In genomic region chr1:111852216-111852615, GRCh38 we compare ENCODE assay signal across 24 cellular contexts.
A peak's percentile ranks its signal among the peaks of the same experiment; 100 is the strongest.
DNase-seq lines count a peak whose midpoint lies in the region; ATAC-seq and TF ChIP-seq lines count a peak whose summit lies in the region.
"Had no signal": no experiment of that assay in that cellular context is flagged by ENCODE, and none has a peak within 500 bp of the region (broad histone marks: within the 10 kb centered on the region; RNA-seq: fewer than 3 reads in every experiment).

No MANE protein-coding gene starts in this region.

- POLR2A ChIA-PET in activated CD4-positive, alpha-beta memory T cell treated with anti-CD3 and anti-CD28 coated beads for 36 hours (lab: Charles Lee), result no interaction called here

- no peaks in the 10 kb centered on the region for H3K36me3 ChIP-seq in H7 (replicated peaks; ENCODE audit: control insufficient read depth, insufficient read depth, low read length)
- H3K36me3 ChIP-seq: esophagus muscularis mucosa, left lung, upper lobe of right lung had no signal

- peaks cover 2% of the 10 kb centered on the region for H3K27me3 Mint-ChIP-seq in brain
- H3K27me3 Mint-ChIP-seq in activated CD4-positive, alpha-beta memory T cell treated with anti-CD3 and anti-CD28 coated beads for 36 hours, result peaks cover 17% of the 10 kb centered on the region
- H3K27me3 Mint-ChIP-seq: activated naive CD4-positive, alpha-beta T cell treated with anti-CD3 and anti-CD28 coated beads, Interleukin-2, amount 10 ng/mL, durations not matched to agents 7 days and 5 days had no signal

- peak overlapping the region; percentile 0 to 81 (median 72) for H3K27ac Mint-ChIP-seq in brain
- no peak overlapping the region for H3K27ac Mint-ChIP-seq in activated CD4-positive, alpha-beta memory T cell treated with anti-CD3 and anti-CD28 coated beads for 36 hours
- H3K27ac Mint-ChIP-seq: activated naive CD4-positive, alpha-beta T cell treated with anti-CD3 and anti-CD28 coated beads, Interleukin-2, amount 10 ng/mL, durations not matched to agents 7 days and 5 days; activated T-helper 1 cell treated with anti-CD3 and anti-CD28 coated beads, Interleukin-12 subunit alpha, Interleukin-12 subunit beta, Interleukin-2, Interleukin-4 antibody, amounts not matched to agents 30 ng/mL and 10 ng/mL and 1 ng/mL, durations not matched to agents 14 hours and 24 hours and 36 hours; naive B cell; stimulated activated effector memory CD8-positive, alpha-beta T cell treated with anti-CD3 and anti-CD28 coated beads, Interleukin-12 subunit alpha, Interleukin-12 subunit beta, amount 100 ng/mL, for 72 hours; T-helper 17 cell had no signal

- H3K9me3 Mint-ChIP-seq in brain, result peaks cover 0 to 4% (median 0%) of the 10 kb centered on the region in 5 experiments
- no peaks in the 10 kb centered on the region for H3K9me3 Mint-ChIP-seq in activated CD4-positive, alpha-beta memory T cell treated with anti-CD3 and anti-CD28 coated beads for 36 hours
- H3K9me3 Mint-ChIP-seq: activated naive CD4-positive, alpha-beta T cell treated with anti-CD3 and anti-CD28 coated beads, Interleukin-2, amount 10 ng/mL, durations not matched to agents 7 days and 5 days; activated T-helper 1 cell treated with anti-CD3 and anti-CD28 coated beads, Interleukin-12 subunit alpha, Interleukin-12 subunit beta, Interleukin-2, Interleukin-4 antibody, amounts not matched to agents 30 ng/mL and 10 ng/mL and 1 ng/mL, durations not matched to agents 14 hours and 24 hours and 36 hours; naive B cell; stimulated activated effector memory CD8-positive, alpha-beta T cell treated with anti-CD3 and anti-CD28 coated beads, Interleukin-12 subunit alpha, Interleukin-12 subunit beta, amount 100 ng/mL, for 72 hours had no signal

- CTCF ChIA-PET in activated CD4-positive, alpha-beta memory T cell treated with anti-CD3 and anti-CD28 coated beads for 36 hours (lab: Charles Lee), result no interaction called here

- no peak overlapping the region for H3K4me3 ChIP-seq in H7 (ENCODE audit: insufficient read depth, low read depth, low read length)
- H3K4me3 ChIP-seq: coronary artery, esophagus muscularis mucosa, left lung, smooth muscle cell, upper lobe of right lung had no signal

- peak; percentile 50 for DNase-seq in D341Med (ENCODE audit: low spot score)
- peak; percentile 51 for DNase-seq in H7
- peak; percentile 30 to 75 for DNase-seq in NCI-H446 (lab: John Stamatoyannopoulos, UW)
- no peak for DNase-seq in activated CD4-positive, alpha-beta memory T cell treated with anti-CD3 and anti-CD28 coated beads for 36 hours
- no peak for DNase-seq in activated CD4-positive, alpha-beta T cell treated with anti-CD3 and anti-CD28 coated beads for 1 hour
- no peak for DNase-seq in NOMO-1 treated with dmso at 0.1 percent for 144 hours (lab: John Stamatoyannopoulos, UW; ENCODE audit: unreplicated experiment)
- DNase-seq: activated CD4-positive, alpha-beta T cell treated with anti-CD3 and anti-CD28 coated beads, Interleukin-2, amount 50 U/mL, for 1 hour; activated naive CD4-positive, alpha-beta T cell treated with anti-CD3 and anti-CD28 coated beads, Interleukin-2, amount 10 ng/mL, durations not matched to agents 7 days and 5 days; amniotic stem cell; DND-41; foreskin melanocyte; naive B cell; NCI-H510A; SK-N-SH; T-helper 17 cell; upper lobe of right lung had no signal

- H3K4me1 Mint-ChIP-seq in brain, result peaks cover 70% of the 10 kb centered on the region
- no peaks in the 10 kb centered on the region for H3K4me1 Mint-ChIP-seq in activated CD4-positive, alpha-beta memory T cell treated with anti-CD3 and anti-CD28 coated beads for 36 hours (ENCODE audit: low read depth)
- H3K4me1 Mint-ChIP-seq: activated naive CD4-positive, alpha-beta T cell treated with anti-CD3 and anti-CD28 coated beads, Interleukin-2, amount 10 ng/mL, durations not matched to agents 7 days and 5 days; naive B cell; stimulated activated effector memory CD8-positive, alpha-beta T cell treated with anti-CD3 and anti-CD28 coated beads, Interleukin-12 subunit alpha, Interleukin-12 subunit beta, amount 100 ng/mL, for 72 hours had no signal

- peak overlapping the region in 2 of 5 experiments; percentile 8 to 11 for H3K4me3 Mint-ChIP-seq in brain
- H3K4me3 Mint-ChIP-seq in activated CD4-positive, alpha-beta memory T cell treated with anti-CD3 and anti-CD28 coated beads for 36 hours, result no peak overlapping the region
- H3K4me3 Mint-ChIP-seq: activated naive CD4-positive, alpha-beta T cell treated with anti-CD3 and anti-CD28 coated beads, Interleukin-2, amount 10 ng/mL, durations not matched to agents 7 days and 5 days; activated T-helper 1 cell treated with anti-CD3 and anti-CD28 coated beads, Interleukin-12 subunit alpha, Interleukin-12 subunit beta, Interleukin-2, Interleukin-4 antibody, amounts not matched to agents 30 ng/mL and 10 ng/mL and 1 ng/mL, durations not matched to agents 14 hours and 24 hours and 36 hours; stimulated activated effector memory CD8-positive, alpha-beta T cell treated with anti-CD3 and anti-CD28 coated beads, Interleukin-12 subunit alpha, Interleukin-12 subunit beta, amount 100 ng/mL, for 72 hours; T-helper 17 cell had no signal

- intact Hi-C loops in activated CD4-positive, alpha-beta memory T cell treated with anti-CD3 and anti-CD28 coated beads for 36 hours (cut with micrococcal nuclease), result no loop called here

- ATAC-seq in HG03159 (IDR thresholded peaks at IDR 0.05; ENCODE audit: unreplicated experiment), result no peak
- ATAC-seq: left lung; stimulated activated effector memory CD8-positive, alpha-beta T cell treated with anti-CD3 and anti-CD28 coated beads, Interleukin-12 subunit alpha, Interleukin-12 subunit beta, amount 100 ng/mL, for 72 hours; T-helper 17 cell; upper lobe of right lung had no signal

- no peak for TF ChIP-seq CTCF in brain (conservative IDR thresholded peaks at IDR 0.05)

- no peaks in the 10 kb centered on the region; the same call in 1 of the 2 replicates for H3K27me3 ChIP-seq in H7 (ENCODE audit: control insufficient read depth, insufficient read depth, low read length)
- H3K27me3 ChIP-seq: esophagus muscularis mucosa, upper lobe of right lung had no signal

- no peaks in the 10 kb centered on the region for H3K36me3 Mint-ChIP-seq in brain
- no peaks in the 10 kb centered on the region for H3K36me3 Mint-ChIP-seq in activated CD4-positive, alpha-beta memory T cell treated with anti-CD3 and anti-CD28 coated beads for 36 hours
- H3K36me3 Mint-ChIP-seq: activated naive CD4-positive, alpha-beta T cell treated with anti-CD3 and anti-CD28 coated beads, Interleukin-2, amount 10 ng/mL, durations not matched to agents 7 days and 5 days; naive B cell; stimulated activated effector memory CD8-positive, alpha-beta T cell treated with anti-CD3 and anti-CD28 coated beads, Interleukin-12 subunit alpha, Interleukin-12 subunit beta, amount 100 ng/mL, for 72 hours had no signal

Comparison
In these comparisons a context has a peak if more than half of its experiments do, and no peak if none do; other contexts are left out.
1. DNase-seq: peak in D341Med (single experiment), H7 (single experiment) and NCI-H446 (2 of 2); none in activated CD4-positive, alpha-beta memory T cell treated with anti-CD3 and anti-CD28 coated beads for 36 hours (single experiment), activated CD4-positive, alpha-beta T cell treated with anti-CD3 and anti-CD28 coated beads for 1 hour (single experiment) and NOMO-1 treated with dmso at 0.1 percent for 144 hours (single experiment).